ENCODE assay signal across 21 cellular contexts in genomic region chr2:88852753-88853402, GRCh38.
A peak's percentile ranks its signal among the peaks of the same experiment; 100 is the strongest.
DNase-seq lines count a peak whose midpoint lies in the region; ATAC-seq, FAIRE-seq and TF ChIP-seq lines count a peak whose summit lies in the region.
"Had no signal": no experiment of that assay in that cellular context is flagged by ENCODE, and none has a peak within 500 bp of the region (broad histone marks: within the 10 kb centered on the region; RNA-seq: fewer than 3 reads in every experiment).

No MANE protein-coding gene starts in this region.

- CTCF ChIA-PET in IMR-90 (lab: Yijun Ruan, JAX) (interaction anchor here (1.3 kb wide), 1 partner anchor 27 kb away, joined by 3 read pairs; no protein-coding TSS in a partner anchor), GM12878 (lab: Yijun Ruan, JAX) (no interaction called here)

- H4K91ac ChIP-seq in IMR-90 (ENCODE audit: insufficient read depth, low read depth, low read length): no peak overlapping the region

- no peaks in the 10 kb centered on the region for H3K79me2 ChIP-seq in GM12878 (ENCODE audit: control insufficient read depth, insufficient read depth, low read length)

- peak; percentile 12 for DNase-seq in NCI-H748 (lab: John Stamatoyannopoulos, UW; ENCODE audit: unreplicated experiment)
- DNase-seq in NCI-H748 treated with DMSO at 0.1 percent for 48 hours (lab: John Stamatoyannopoulos, UW): no peak
- no peak for DNase-seq in IMR-90
- no peak for DNase-seq in GM12878 (ENCODE audit: low read depth, low spot score)
- no peak for DNase-seq in effector memory CD8-positive, alpha-beta T cell
- DNase-seq in cerebellum (ENCODE audit: low spot score): no peak
- no peak for DNase-seq in ecto neural progenitor cell (ENCODE audit: low spot score)
- DNase-seq: activated CD8-positive, alpha-beta memory T cell treated with anti-CD3 and anti-CD28 coated beads for 24 hours; DMS79; kidney; NCI-H1417 treated with DMSO at 0.1 percent for 48 hours; NCI-H2171 treated with DMSO at 0.1 percent for 48 hours; SHP77; stimulated activated naive CD4-positive, alpha-beta T cell; T-helper 17 cell; upper lobe of right lung had no signal

- no peaks in the 10 kb centered on the region for H3K79me1 ChIP-seq in IMR-90 (ENCODE audit: low read depth in 1 of 2, low read length in 2 of 2)

- H3K4me1 Mint-ChIP-seq in stimulated activated memory B cell treated with anti-CD40 and anti-IgM and Interleukin-4, amounts not matched to agents 10 μg/mL and 1 μg/mL and 100 μg/mL, for 72 hours: peaks cover 83% of the 10 kb centered on the region
- peaks cover 0 to 2% of the 10 kb centered on the region in 2 donors for H3K4me1 Mint-ChIP-seq in effector memory CD8-positive, alpha-beta T cell (ENCODE audit: low read depth in 2 of 2)
- H3K4me1 Mint-ChIP-seq: activated T-helper 17 cell treated with anti-CD3 and anti-CD28 coated beads, Interleukin-2, amount 50 U/mL, for 72 hours; neural crest cell had no signal

- no peak overlapping the region for H2AK5ac ChIP-seq in IMR-90 (ENCODE audit: low read depth, low read length)

- no TSS peak for BruUV-seq in IMR-90 (replicated peaks; lab: Mats Ljungman, UMichigan)
- no TSS peak for BruUV-seq in GM12878 (replicated peaks; lab: Mats Ljungman, UMichigan)

- 71% methylated on average over 1 of the region's 3 CpGs; no CpG with 5 or more reads in 1 of the 2 experiments for WGBS in IMR-90 (ENCODE audit: extremely low coverage in 2 of 2, insufficient read length in 1 of 2), 2 experiments
- WGBS in GM12878 (ENCODE audit: insufficient coverage, insufficient replicate concordance, low lambda C conversion rate, missing lambda C conversion rate): 6% methylated on average over 3 of the region's 3 CpGs

- H3K4me2 ChIP-seq in IMR-90 (ENCODE audit: low read depth, low read length) (no peak overlapping the region), GM12878 (ENCODE audit: control insufficient read depth, insufficient read depth) (no peak overlapping the region)

- no peak overlapping the region for H3K56ac ChIP-seq in IMR-90 (ENCODE audit: extremely low read depth, insufficient read depth, low read length)

- no peaks in the 10 kb centered on the region for H3K27me3 Mint-ChIP-seq in stimulated activated memory B cell treated with anti-CD40 and anti-IgM and Interleukin-4, amounts not matched to agents 10 μg/mL and 1 μg/mL and 100 μg/mL, for 72 hours
- peaks cover 44 to 70% of the 10 kb centered on the region in 2 donors for H3K27me3 Mint-ChIP-seq in effector memory CD8-positive, alpha-beta T cell

- no peak for TF ChIP-seq POLR2A in IMR-90 (IDR thresholded peaks at IDR 0.05; ENCODE audit: low read depth, low read length)
- TF ChIP-seq POLR2A in GM12878 (IDR thresholded peaks at IDR 0.05; ENCODE audit: low read depth, low read length): no peak

- H4K20me1 ChIP-seq in IMR-90 (ENCODE audit: insufficient read depth, low read length): no peaks in the 10 kb centered on the region
- no peaks in the 10 kb centered on the region for H4K20me1 ChIP-seq in GM12878 (ENCODE audit: control insufficient read depth, insufficient read depth)

- H3K4me1 ChIP-seq in IMR-90 (ENCODE audit: control insufficient read depth, insufficient read depth, low read length): no peaks in the 10 kb centered on the region
- no peaks in the 10 kb centered on the region for H3K4me1 ChIP-seq in GM12878 (ENCODE audit: control insufficient read depth, insufficient read depth, low read length)
- H3K4me1 ChIP-seq: upper lobe of right lung had no signal

- H3K18ac ChIP-seq in IMR-90 (ENCODE audit: low read depth, low read length): no peak overlapping the region

- no peak overlapping the region for H2BK20ac ChIP-seq in IMR-90 (ENCODE audit: low read depth, low read length)

- no peak for FAIRE-seq in GM12878 (lab: Jason Lieb, UNC)
- FAIRE-seq: H1, kidney had no signal

- no peak for ATAC-seq in IMR-90 (ENCODE audit: low read depth)
- ATAC-seq in GM12878: no peak
- ATAC-seq in stimulated activated memory B cell treated with anti-CD40 and anti-IgM and Interleukin-4, amounts not matched to agents 10 μg/mL and 1 μg/mL and 100 μg/mL, for 72 hours: no peak
- no peak for ATAC-seq in effector memory CD8-positive, alpha-beta T cell (replicated peaks)
- ATAC-seq: activated T-helper 17 cell treated with anti-CD3 and anti-CD28 coated beads, Interleukin-2, amount 50 U/mL, for 72 hours; T-helper 17 cell; upper lobe of right lung had no signal

- H2BK5ac ChIP-seq in IMR-90 (ENCODE audit: low read depth, low read length, poor library complexity, severe bottlenecking): no peak overlapping the region

- H3K14ac ChIP-seq in IMR-90 (replicated peaks; ENCODE audit: low read depth, low read length): no peak overlapping the region

- SMC1A ChIA-PET in GM12878 (lab: Charles Lee; ENCODE audit: uncharacterized antibody, unreplicated experiment): no interaction called here

- no peak overlapping the region for H3K23ac ChIP-seq in IMR-90 (ENCODE audit: low read depth, low read length)

- TF ChIP-seq CTCF in IMR-90 (conservative IDR thresholded peaks at IDR 0.05; ENCODE audit: low read depth, low read length) (no peak), GM12878 (IDR thresholded peaks at IDR 0.05 in 2 of 3, conservative IDR thresholded peaks at IDR 0.05 in 1 of 3; ENCODE audit: control insufficient read depth in 2 of 3, extremely low read depth in 1 of 3, insufficient read depth in 1 of 3, low read depth in 3 of 3, low read length in 3 of 3) (no peak)

- TF ChIP-seq EP300 in GM12878 (IDR thresholded peaks at IDR 0.05; ENCODE audit: borderline replicate concordance in 1 of 2, control insufficient read depth in 1 of 2, low read depth in 2 of 2, low read length in 2 of 2): no peak

- H4K5ac ChIP-seq in IMR-90 (ENCODE audit: low read depth, low read length): no peak overlapping the region

- no peak overlapping the region for H2BK120ac ChIP-seq in IMR-90 (ENCODE audit: low read depth, low read length)

- H3K9me3 ChIP-seq in IMR-90 (ENCODE audit: control insufficient read depth, insufficient read depth, low read length) (no peaks in the 10 kb centered on the region), GM12878 (replicated peaks; ENCODE audit: control insufficient read depth, insufficient read depth, low read length) (no peaks in the 10 kb centered on the region)
- H3K9me3 ChIP-seq: upper lobe of right lung had no signal

- peak overlapping the region; percentile 57 for H2AFZ ChIP-seq in IMR-90 (replicated peaks; ENCODE audit: low read length, poor library complexity)
- no peak overlapping the region for H2AFZ ChIP-seq in GM12878 (ENCODE audit: control insufficient read depth, low read depth, low read length)

- H3K27ac Mint-ChIP-seq in stimulated activated memory B cell treated with anti-CD40 and anti-IgM and Interleukin-4, amounts not matched to agents 10 μg/mL and 1 μg/mL and 100 μg/mL, for 72 hours: peak overlapping the region; percentile 95
- H3K27ac Mint-ChIP-seq in effector memory CD8-positive, alpha-beta T cell: no peak overlapping the region
- H3K27ac Mint-ChIP-seq: activated T-helper 17 cell treated with anti-CD3 and anti-CD28 coated beads, Interleukin-2, amount 50 U/mL, for 72 hours; T-helper 17 cell had no signal

- H3K9ac ChIP-seq in IMR-90 (ENCODE audit: low read depth, low read length) (no peak overlapping the region), GM12878 (ENCODE audit: control insufficient read depth, insufficient read depth, low read length) (no peak overlapping the region)

- H4K8ac ChIP-seq in IMR-90 (ENCODE audit: low read depth in 2 of 2, low read length in 2 of 2): no peak overlapping the region

- H3K36me3 ChIP-seq in IMR-90 (ENCODE audit: control insufficient read depth, insufficient read depth, low read length): no peaks in the 10 kb centered on the region
- H3K36me3 ChIP-seq in GM12878 (ENCODE audit: control insufficient read depth in 2 of 2, insufficient read depth in 2 of 2, low read length in 1 of 2): no peaks in the 10 kb centered on the region
- H3K36me3 ChIP-seq: upper lobe of right lung had no signal

- H3K4ac ChIP-seq in IMR-90 (ENCODE audit: low read depth, low read length): no peak overlapping the region

- no peak for TF ChIP-seq RAD21 in IMR-90 (IDR thresholded peaks at IDR 0.05; ENCODE audit: low read length)
- TF ChIP-seq RAD21 in GM12878 (IDR thresholded peaks at IDR 0.05; ENCODE audit: insufficient read depth, low read depth, low read length): no peak

- H2BK15ac ChIP-seq in IMR-90 (ENCODE audit: low read depth, low read length): no peak overlapping the region

- H3K4me3 ChIP-seq in IMR-90 (ENCODE audit: insufficient read depth, low read depth, low read length) (no peak overlapping the region), GM12878 (no peak overlapping the region)
- H3K4me3 ChIP-seq: upper lobe of right lung had no signal

- RAD21 ChIA-PET in GM12878 (lab: Charles Lee; ENCODE audit: unreplicated experiment): no interaction called here

- in situ Hi-C loops in IMR-90 (cut with MboI; ENCODE audit: low sequenced_read_pairs) (no loop called here), GM12878 (cut with MboI) (no loop called here)

- no peaks in the 10 kb centered on the region for H3K9me1 ChIP-seq in IMR-90 (ENCODE audit: insufficient read depth, low read length)

- H2AK9ac ChIP-seq in IMR-90 (replicated peaks; ENCODE audit: low read depth, low read length, poor library complexity): peak overlapping the region; percentile 28

- H3K4me3 Mint-ChIP-seq in stimulated activated memory B cell treated with anti-CD40 and anti-IgM and Interleukin-4, amounts not matched to agents 10 μg/mL and 1 μg/mL and 100 μg/mL, for 72 hours: peak overlapping the region; percentile 64
- H3K4me3 Mint-ChIP-seq in effector memory CD8-positive, alpha-beta T cell: no peak overlapping the region
- H3K4me3 Mint-ChIP-seq: activated T-helper 17 cell treated with anti-CD3 and anti-CD28 coated beads, Interleukin-2, amount 50 U/mL, for 72 hours; neural crest cell; T-helper 17 cell had no signal

- POLR2A ChIA-PET in IMR-90 (lab: Charles Lee; ENCODE audit: unreplicated experiment): no interaction called here
- POLR2A ChIA-PET in GM12878 (lab: Charles Lee): no interaction called here

- H3K27me3 ChIP-seq in IMR-90 (ENCODE audit: control insufficient read depth, insufficient read depth, low read length): no peaks in the 10 kb centered on the region
- H3K27me3 ChIP-seq in GM12878 (replicated peaks in 1 of 2; ENCODE audit: control insufficient read depth in 2 of 2, insufficient read depth in 2 of 2, low read length in 1 of 2): no peaks in the 10 kb centered on the region
- H3K27me3 ChIP-seq: upper lobe of right lung had no signal

- peaks cover 27% of the 10 kb centered on the region for H3K36me3 Mint-ChIP-seq in stimulated activated memory B cell treated with anti-CD40 and anti-IgM and Interleukin-4, amounts not matched to agents 10 μg/mL and 1 μg/mL and 100 μg/mL, for 72 hours
- no peaks in the 10 kb centered on the region for H3K36me3 Mint-ChIP-seq in effector memory CD8-positive, alpha-beta T cell (ENCODE audit: insufficient read depth)
- H3K36me3 Mint-ChIP-seq: CD14-positive monocyte had no signal

- H3K9me3 Mint-ChIP-seq in stimulated activated memory B cell treated with anti-CD40 and anti-IgM and Interleukin-4, amounts not matched to agents 10 μg/mL and 1 μg/mL and 100 μg/mL, for 72 hours: peaks cover 5% of the 10 kb centered on the region
- no peaks in the 10 kb centered on the region for H3K9me3 Mint-ChIP-seq in effector memory CD8-positive, alpha-beta T cell
- H3K9me3 Mint-ChIP-seq: activated T-helper 17 cell treated with anti-CD3 and anti-CD28 coated beads, Interleukin-2, amount 50 U/mL, for 72 hours; CD14-positive monocyte had no signal

- intact Hi-C loops in IMR-90 (cut with micrococcal nuclease) (no loop called here), GM12878 (cut with micrococcal nuclease; ENCODE audit: unreplicated experiment) (no loop called here)

- dilution Hi-C loops in IMR-90 (cut with HindIII; ENCODE audit: low sequenced_read_pairs, unreplicated experiment): no loop called here

- H3K27ac ChIP-seq in IMR-90 (ENCODE audit: insufficient read depth, low read length) (no peak overlapping the region), GM12878 (ENCODE audit: control insufficient read depth, insufficient read depth) (peak overlapping the region; percentile 48; the same call in 1 of the 2 replicates)
- H3K27ac ChIP-seq: upper lobe of right lung had no signal
